In genomic region chr13:73767191-73767741, GRCh38 we compare ENCODE assay signal across 8 cellular contexts.
DNase-seq lines count a peak whose midpoint lies in the region; TF ChIP-seq lines count a peak whose summit lies in the region.

No MANE protein-coding gene starts in this region.

- H3K27me3 Mint-ChIP-seq in activated naive CD4-positive, alpha-beta T cell treated with anti-CD3 and anti-CD28 coated beads, Interleukin-2, amount 10 ng/mL, durations not matched to agents 7 days and 5 days, result no peaks in the 10 kb centered on the region

- H3K27me3 ChIP-seq in tibial artery, result no peaks in the 10 kb centered on the region

- peaks cover 2% of the 10 kb centered on the region for H3K9me3 Mint-ChIP-seq in activated naive CD4-positive, alpha-beta T cell treated with anti-CD3 and anti-CD28 coated beads, Interleukin-2, amount 10 ng/mL, durations not matched to agents 7 days and 5 days

- H3K36me3 Mint-ChIP-seq in activated naive CD4-positive, alpha-beta T cell treated with anti-CD3 and anti-CD28 coated beads, Interleukin-2, amount 10 ng/mL, durations not matched to agents 7 days and 5 days, result peaks cover 44% of the 10 kb centered on the region

- CTCF ChIA-PET in activated naive CD4-positive, alpha-beta T cell treated with anti-CD3 and anti-CD28 coated beads, Interleukin-2, amount 10 ng/mL, durations not matched to agents 7 days and 5 days (lab: Charles Lee), result interaction anchor here (0.9 to 2.0 kb wide), 15 partner anchors 9 to 522 kb away, joined by 3 to 9 read pairs (median 4); no protein-coding TSS in a partner anchor

- peak overlapping the region; percentile 47 to 67 for H3K27ac ChIP-seq in tibial artery

- no peak for TF ChIP-seq POLR2A in lower leg skin (IDR thresholded peaks at IDR 0.05)

- no peak for TF ChIP-seq CTCF in tibial artery (IDR thresholded peaks at IDR 0.05)
- no peak for TF ChIP-seq CTCF in lower leg skin (IDR thresholded peaks at IDR 0.05)

- no peak for DNase-seq in activated naive CD4-positive, alpha-beta T cell treated with anti-CD3 and anti-CD28 coated beads, Interleukin-2, amount 10 ng/mL, durations not matched to agents 7 days and 5 days
- DNase-seq in activated naive CD4-positive, alpha-beta T cell (lab: John Stamatoyannopoulos, UW), result no peak
- DNase-seq in RPMI8226 (peak; percentile 46), hepatic stellate cell (ENCODE audit: low spot score) (peak; percentile 8), tibial artery (no peak), HK-2 (ENCODE audit: unreplicated experiment) (no peak), lower leg skin (ENCODE audit: low spot score in 2 of 2) (no peak), DMS114 treated with DMSO at 0.1 percent for 48 hours (lab: John Stamatoyannopoulos, UW; ENCODE audit: unreplicated experiment) (no peak)

- peak overlapping the region; percentile 97 for H3K27ac Mint-ChIP-seq in activated naive CD4-positive, alpha-beta T cell treated with anti-CD3 and anti-CD28 coated beads, Interleukin-2, amount 10 ng/mL, durations not matched to agents 7 days and 5 days

- H3K4me3 ChIP-seq in tibial artery (no peak overlapping the region), lower leg skin (ENCODE audit: low read depth, poor library complexity, severe bottlenecking) (no peak overlapping the region)

- peak overlapping the region; percentile 17 for H3K4me3 Mint-ChIP-seq in activated naive CD4-positive, alpha-beta T cell treated with anti-CD3 and anti-CD28 coated beads, Interleukin-2, amount 10 ng/mL, durations not matched to agents 7 days and 5 days

- peaks cover 0 to 35% (median 26%) of the 10 kb centered on the region in 4 donors for H3K4me1 ChIP-seq in tibial artery

- peaks cover 62% of the 10 kb centered on the region for H3K4me1 Mint-ChIP-seq in activated naive CD4-positive, alpha-beta T cell treated with anti-CD3 and anti-CD28 coated beads, Interleukin-2, amount 10 ng/mL, durations not matched to agents 7 days and 5 days

- no peaks in the 10 kb centered on the region for H3K9me3 ChIP-seq in tibial artery

- intact Hi-C loops in tibial artery (cut with DNase I; ENCODE audit: low total_unique reads), result no loop called here
- intact Hi-C loops in lower leg skin (cut with DNase I; ENCODE audit: low total_unique reads), result loop anchor here (10.0 kb wide), 1 partner anchor 1458 kb away; no protein-coding TSS in a partner anchor

- H3K36me3 ChIP-seq in tibial artery, result no peaks in the 10 kb centered on the region

- WGBS in lower leg skin, 2 donors, result 55 to 64% methylated on average over 3 of the region's 3 CpGs

Comparison
In these comparisons a context has a peak if more than half of its experiments do, and no peak if none do; other contexts are left out.
1. DNase-seq: peak in RPMI8226 (single experiment) and hepatic stellate cell (single experiment); none in activated naive CD4-positive, alpha-beta T cell treated with anti-CD3 and anti-CD28 coated beads, Interleukin-2, amount 10 ng/mL, durations not matched to agents 7 days and 5 days (single experiment), activated naive CD4-positive, alpha-beta T cell (0 of 4), tibial artery (0 of 2), HK-2 (single experiment), lower leg skin (0 of 2) and DMS114 treated with DMSO at 0.1 percent for 48 hours (single experiment).